21 cellular contexts compared by ENCODE assay signal in genomic region chr3:116270053-116270452, GRCh38.
DNase-seq lines count a peak whose midpoint lies in the region; ATAC-seq, FAIRE-seq and TF ChIP-seq lines count a peak whose summit lies in the region.
"Had no signal": no experiment of that assay in that cellular context is flagged by ENCODE, and none has a peak within 500 bp of the region (broad histone marks: within the 10 kb centered on the region; RNA-seq: fewer than 3 reads in every experiment).

No MANE protein-coding gene starts in this region.

- H3K79me2 ChIP-seq in PC-3 (ENCODE audit: low read length): no peaks in the 10 kb centered on the region

- FAIRE-seq in G401.6 (lab: Jason Lieb, UNC): peak; percentile 56
- FAIRE-seq: D721Med, GM12878, HTR-8/SVneo had no signal

- TF ChIP-seq CTCF in PC-3 (conservative IDR thresholded peaks at IDR 0.05; ENCODE audit: low read depth, low read length): no peak
- TF ChIP-seq CTCF in cardiac fibroblast (IDR thresholded peaks at IDR 0.05; ENCODE audit: low read depth, low read length): no peak
- no peak for TF ChIP-seq CTCF in GM20000 (IDR thresholded peaks at IDR 0.05; ENCODE audit: extremely low read depth, missing control alignments)

- H3K9me3 ChIP-seq in PC-3 (ENCODE audit: low read length): no peaks in the 10 kb centered on the region

- no peaks in the 10 kb centered on the region for H3K36me3 ChIP-seq in PC-3 (ENCODE audit: low read depth, low read length)

- POLR2A ChIA-PET in PC-3 (lab: Charles Lee; ENCODE audit: unreplicated experiment): no interaction called here

- DNase-seq in PC-3 (peak; percentile 10), cardiac fibroblast (ENCODE audit: low read depth in 2 of 2) (peak; percentile 7 to 27), GM20000 (ENCODE audit: low spot score) (no peak), EL (no peak), NCI-H82 (lab: John Stamatoyannopoulos, UW) (no peak), SHP77 (lab: John Stamatoyannopoulos, UW) (no peak)
- DNase-seq: C1 segment of cervical spinal cord, DMS53, GOT3, HCEC 1CT, NCI-H1105, NCI-H2029, NCI-H226, NCI-H510A treated with DMSO at 0.1 percent for 48 hours, NCI-H774, T-helper 2 cell had no signal

- ATAC-seq in PC-3: no peak
- ATAC-seq: GM12878, Right ventricle myocardium inferior had no signal

- H3K4me2 ChIP-seq in PC-3 (ENCODE audit: low read length): no peak overlapping the region

- H3K27me3 ChIP-seq in PC-3 (ENCODE audit: low read length): no peaks in the 10 kb centered on the region

- H3F3A ChIP-seq in PC-3 (ENCODE audit: low read length, unreplicated experiment): no peaks in the 10 kb centered on the region

- no peak overlapping the region for H3K9ac ChIP-seq in PC-3 (ENCODE audit: low read length)

- CTCF ChIA-PET in PC-3 (lab: Charles Lee): no interaction called here

- no peaks in the 10 kb centered on the region for H3K9me2 ChIP-seq in PC-3 (replicated peaks; ENCODE audit: low read length)

- no peak overlapping the region for H3K27ac ChIP-seq in PC-3 (ENCODE audit: low read length)

- no peaks in the 10 kb centered on the region for H4K20me1 ChIP-seq in PC-3 (ENCODE audit: low read length)

- no peaks in the 10 kb centered on the region for H3K4me1 ChIP-seq in PC-3 (ENCODE audit: insufficient read depth, low read length)

- no TSS peak for BruUV-seq in PC-3 (replicated peaks; lab: Mats Ljungman, UMichigan)

- H2AFZ ChIP-seq in PC-3 (ENCODE audit: low read length): no peak overlapping the region

- H3K4me3 ChIP-seq in PC-3 (ENCODE audit: low read length) (no peak overlapping the region), cardiac fibroblast (replicated peaks in 1 of 2; ENCODE audit: low read depth in 2 of 2, low read length in 2 of 2) (no peak overlapping the region)
- H3K4me3 ChIP-seq: GM12878 had no signal

- intact Hi-C loops in PC-3 (cut with micrococcal nuclease): no loop called here

Comparison
In these comparisons a context has a peak if more than half of its experiments do, and no peak if none do; other contexts are left out.
1. DNase-seq: peak in PC-3 (single experiment) and cardiac fibroblast (2 of 2); none in GM20000 (single experiment), EL (single experiment), NCI-H82 (single experiment) and SHP77 (0 of 2).